16 cellular contexts compared by ENCODE assay signal in genomic region chr2:167177196-167177595, GRCh38.
"Had no signal": no experiment of that assay in that cellular context is flagged by ENCODE, and none has a peak within 500 bp of the region (broad histone marks: within the 10 kb centered on the region; RNA-seq: fewer than 3 reads in every experiment).

No MANE protein-coding gene starts in this region.

- H3K27me3 ChIP-seq: right atrium auricular region, spleen, transverse colon had no signal

- ATAC-seq: activated CD4-positive, alpha-beta T cell treated with anti-CD3 and anti-CD28 coated beads for 36 hours; left ventricle myocardium superior; stimulated activated naive B cell treated with anti-CD40 and anti-IgM and Interleukin-4, amounts not matched to agents 10 μg/mL and 1 μg/mL and 100 μg/mL, for 72 hours; T-cell had no signal

- H3K4me3 ChIP-seq: right atrium auricular region, spleen, transverse colon had no signal

- H3K9me3 ChIP-seq: transverse colon had no signal

- H3K27ac ChIP-seq: right atrium auricular region, spleen, transverse colon, WERI-Rb-1 had no signal

- DNase-seq: activated CD4-positive, alpha-beta memory T cell treated with anti-CD3 and anti-CD28 coated beads, Interleukin-2, amount 10 ng/mL, durations not matched to agents 7 days and 5 days; activated CD4-positive, alpha-beta T cell treated with anti-CD3 and anti-CD28 coated beads for 36 hours; activated CD8-positive, alpha-beta memory T cell treated with anti-CD3 and anti-CD28 coated beads, Interleukin-2, amount 50 U/mL, for 4 hours; activated naive CD4-positive, alpha-beta T cell; dermis blood vessel endothelial cell; kidney; left ventricle myocardium superior; spleen; stimulated activated CD4-positive, alpha-beta T cell treated with anti-CD3 and anti-CD28 coated beads, Interleukin-1b, Interleukin-23, amount 100 ng/mL, for 48 hours; stimulated activated naive B cell treated with anti-CD40 and anti-IgM and Interleukin-4, amounts not matched to agents 10 μg/mL and 1 μg/mL and 100 μg/mL, for 72 hours; substantia nigra; T-cell; T1000; transverse colon; WERI-Rb-1 had no signal

- H3K4me1 ChIP-seq: right atrium auricular region, spleen, transverse colon had no signal

- H3K36me3 ChIP-seq: right atrium auricular region, spleen, transverse colon, WERI-Rb-1 had no signal
